Comparison of ENCODE assay signal across 1 cellular context in the genomic region with DNA sequence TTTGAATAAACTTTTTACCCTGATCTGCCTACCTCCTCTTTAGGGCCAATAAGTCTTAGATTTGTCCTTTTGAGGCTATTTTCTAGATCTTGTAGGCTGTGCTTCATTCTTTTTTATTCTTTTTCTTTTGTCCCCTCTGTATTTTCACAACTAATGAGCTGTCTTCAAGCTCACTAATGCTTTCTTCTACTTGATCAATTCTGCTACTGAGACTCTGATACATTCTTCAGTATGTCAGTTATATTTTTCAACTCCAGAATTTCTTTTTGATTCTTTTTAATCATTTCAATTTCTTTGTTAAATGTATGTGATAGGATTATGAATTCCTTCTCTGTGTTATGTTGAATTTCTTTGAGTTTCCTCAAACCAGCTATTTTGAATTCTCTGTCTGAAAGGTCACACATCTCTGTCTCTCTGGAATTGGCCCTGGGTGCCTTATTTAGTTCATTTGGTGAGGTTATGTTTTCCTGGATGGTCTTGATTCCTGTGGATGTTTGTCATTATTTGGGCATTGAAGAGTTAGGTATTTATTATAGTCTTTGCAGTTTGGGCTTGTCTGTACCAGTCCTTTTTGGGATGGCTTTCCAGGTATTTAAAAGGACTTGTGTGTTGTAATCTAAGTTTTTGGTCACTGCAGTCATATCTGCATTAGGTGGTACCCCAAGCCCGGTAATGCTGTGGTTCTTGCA.
TF ChIP-seq lines count a peak whose summit lies in the region.

No MANE protein-coding gene starts in this region.

TF ChIP-seq in K562, 482 proteins besides CTCF, POLR2A, EP300 and RAD21 (continued from another document):
- TF ChIP-seq CEBPZ (IDR thresholded peaks at IDR 0.05; ENCODE audit: borderline replicate concordance, low read depth, low read length) (no peak), MECOM (CRISPR knock-in tag; IDR thresholded peaks at IDR 0.05) (no peak), TRIM28 (IDR thresholded peaks at IDR 0.05) (peak; percentile 77; the same call in 1 of the 2 replicates), ETV1 (tag; conservative IDR thresholded peaks at IDR 0.05; ENCODE audit: low read depth) (no peak), CBX3 (IDR thresholded peaks at IDR 0.05; ENCODE audit: borderline replicate concordance in 1 of 2, low read length in 2 of 2) (peak in 1 of 2 experiments; percentile 68; a peak in 2 of 3 replicates), ZNF280A (IDR thresholded peaks at IDR 0.05; ENCODE audit: low read depth, partially characterized antibody) (peak; percentile 52), ZNF830 (CRISPR knock-in tag; IDR thresholded peaks at IDR 0.05) (no peak)
